ENCODE assay signal across 9 cellular contexts in the genomic region with DNA sequence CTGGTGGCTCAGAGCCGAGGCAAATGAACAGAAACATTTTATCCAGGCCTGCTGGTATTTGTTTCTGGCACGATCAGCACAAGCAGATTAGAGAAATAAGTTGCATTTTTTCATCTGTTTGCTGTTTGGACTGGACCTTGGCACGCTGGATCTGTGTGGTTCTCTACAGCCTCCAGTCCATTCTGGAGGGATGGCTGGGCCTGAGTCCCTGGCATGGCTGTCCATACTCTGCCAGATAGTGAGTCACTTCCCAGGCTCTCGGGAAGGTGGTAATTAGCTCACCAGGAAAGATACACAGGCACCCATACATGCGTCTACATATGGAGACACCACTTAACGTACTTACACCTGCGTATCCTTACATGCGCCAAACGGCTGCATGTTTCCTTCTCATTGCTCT.
A peak's percentile ranks its signal among the peaks of the same experiment; 100 is the strongest.
DNase-seq lines count a peak whose midpoint lies in the region; ATAC-seq and TF ChIP-seq lines count a peak whose summit lies in the region.
"Had no signal": no experiment of that assay in that cellular context is flagged by ENCODE, and none has a peak within 500 bp of the region (broad histone marks: within the 10 kb centered on the region; RNA-seq: fewer than 3 reads in every experiment).

No MANE protein-coding gene starts in this region.

- no peak overlapping the region for H3K9ac ChIP-seq in HCT116 (ENCODE audit: low read length)

- CTCF ChIA-PET in HCT116 (lab: Charles Lee) = no interaction called here

- TF ChIP-seq RAD21 in HCT116 (IDR thresholded peaks at IDR 0.05; ENCODE audit: low read depth) = no peak

- no peak for DNase-seq in HCT116 (ENCODE audit: low read depth, low spot score)
- DNase-seq in astrocyte of the cerebellum (ENCODE audit: low read depth) = peak; percentile 70
- DNase-seq in left ventricle myocardium inferior = no peak
- peak; percentile 57 for DNase-seq in stromal cell of bone marrow (ENCODE audit: low read depth)
- DNase-seq in occipital lobe (lab: John Stamatoyannopoulos, UW) = no peak
- no peak for DNase-seq in NCI-H510A treated with DMSO at 0.1 percent for 48 hours (lab: John Stamatoyannopoulos, UW)
- no peak for DNase-seq in NCI-H2107 (lab: John Stamatoyannopoulos, UW)
- DNase-seq: activated gamma-delta T cell treated with Interleukin-2 at 50 U/mL for 16 hours had no signal

- RAD21 ChIA-PET in HCT116 (lab: Charles Lee; ENCODE audit: low non-redundant PET in 1 of 2, low total read pairs in 2 of 2, uncharacterized antibody in 2 of 2, unreplicated experiment in 2 of 2) = no interaction called here

- TF ChIP-seq CTCF in HCT116 (IDR thresholded peaks at IDR 0.05 in 2 of 3, conservative IDR thresholded peaks at IDR 0.05 in 1 of 3; ENCODE audit: borderline replicate concordance in 1 of 3, insufficient read depth in 1 of 3, low read depth in 2 of 3, low read length in 2 of 3) = no peak
- no peak for TF ChIP-seq CTCF in astrocyte of the cerebellum (IDR thresholded peaks at IDR 0.05; ENCODE audit: low read depth, low read length, missing control alignments)
- TF ChIP-seq CTCF in left ventricle myocardium inferior (IDR thresholded peaks at IDR 0.05; ENCODE audit: borderline replicate concordance) = no peak

- intact Hi-C loops in HCT116 (cut with micrococcal nuclease) (no loop called here), left ventricle myocardium inferior (cut with micrococcal nuclease) (no loop called here)

- peak overlapping the region; percentile 36 for H3K4me2 ChIP-seq in HCT116 (ENCODE audit: low read length)

- H3K27ac ChIP-seq in HCT116 (ENCODE audit: low read depth, low read length) = no peak overlapping the region
- H3K27ac ChIP-seq in left ventricle myocardium inferior (replicated peaks) = peak overlapping the region; percentile 27

- H3K36me3 ChIP-seq in HCT116 (ENCODE audit: control insufficient read depth in 1 of 2, insufficient read depth in 2 of 2, low read length in 2 of 2) = no peaks in the 10 kb centered on the region
- H3K36me3 ChIP-seq in left ventricle myocardium inferior = no peaks in the 10 kb centered on the region

- no peaks in the 10 kb centered on the region for H3K9me2 ChIP-seq in HCT116 (ENCODE audit: insufficient read depth)

- H2AFZ ChIP-seq in HCT116 (ENCODE audit: low read depth, low read length, poor library complexity, severe bottlenecking) = peak overlapping the region; percentile 1

- peaks cover 0 to 37% of the 10 kb centered on the region in 2 experiments; a peak in 3 of 4 replicates for H3K4me1 ChIP-seq in HCT116 (ENCODE audit: control insufficient read depth in 1 of 2, insufficient read depth in 2 of 2, low read length in 2 of 2)
- peaks cover 10% of the 10 kb centered on the region for H3K4me1 ChIP-seq in left ventricle myocardium inferior

- H4K20me1 ChIP-seq in HCT116 (ENCODE audit: insufficient read depth) = no peaks in the 10 kb centered on the region

- H3K9me3 ChIP-seq in HCT116 (ENCODE audit: control insufficient read depth in 1 of 2, insufficient read depth in 1 of 2, low read depth in 1 of 2, low read length in 2 of 2) = no peaks in the 10 kb centered on the region
- H3K9me3 ChIP-seq in left ventricle myocardium inferior (replicated peaks) = no peaks in the 10 kb centered on the region

- H3K27me3 ChIP-seq in HCT116 (ENCODE audit: insufficient read depth, low read length) = no peaks in the 10 kb centered on the region
- no peaks in the 10 kb centered on the region for H3K27me3 ChIP-seq in left ventricle myocardium inferior (ENCODE audit: low read depth)

- ATAC-seq in HCT116 = peak; percentile 49
- no peak for ATAC-seq in HG02798 (IDR thresholded peaks at IDR 0.05; ENCODE audit: poor library complexity, unreplicated experiment)

- in situ Hi-C loops in astrocyte of the cerebellum (cut with HindIII; ENCODE audit: low sequenced_read_pairs) = no loop called here

- no peak overlapping the region for H3K4me3 ChIP-seq in HCT116 (replicated peaks in 1 of 2; ENCODE audit: low read depth in 1 of 2, low read length in 2 of 2)
- no peak overlapping the region for H3K4me3 ChIP-seq in astrocyte of the cerebellum (ENCODE audit: low read depth, low read length)
- no peak overlapping the region for H3K4me3 ChIP-seq in left ventricle myocardium inferior

- POLR2A ChIA-PET in HCT116 (lab: Charles Lee) = no interaction called here

- BruUV-seq in HCT116 (replicated peaks; lab: Mats Ljungman, UMichigan) = no TSS peak

- no peaks in the 10 kb centered on the region for H3K79me2 ChIP-seq in HCT116 (ENCODE audit: insufficient read depth, low read length)

- TF ChIP-seq POLR2A in HCT116 (IDR thresholded peaks at IDR 0.05; ENCODE audit: borderline replicate concordance, extremely low read depth, insufficient read depth, insufficient read length) = no peak

TF ChIP-seq in HCT116, 20 proteins besides CTCF, POLR2A, EP300 and RAD21:
- no peak for TF ChIP-seq CBX3 (IDR thresholded peaks at IDR 0.05; ENCODE audit: low read depth)
- no peak for TF ChIP-seq YY1 (IDR thresholded peaks at IDR 0.05; ENCODE audit: extremely low read depth, insufficient replicate concordance, low read depth, low read length)
- TF ChIP-seq, protein P1, sequence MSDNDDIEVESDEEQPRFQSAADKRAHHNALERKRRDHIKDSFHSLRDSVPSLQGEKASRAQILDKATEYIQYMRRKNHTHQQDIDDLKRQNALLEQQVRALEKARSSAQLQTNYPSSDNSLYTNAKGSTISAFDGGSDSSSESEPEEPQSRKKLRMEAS (IDR thresholded peaks at IDR 0.05) = no peak

Comparison
In these comparisons a context has a peak if more than half of its experiments do, and no peak if none do; other contexts are left out.
1. DNase-seq: peak in astrocyte of the cerebellum (single experiment) and stromal cell of bone marrow (single experiment); none in HCT116 (single experiment), left ventricle myocardium inferior (single experiment), occipital lobe (single experiment), NCI-H510A treated with DMSO at 0.1 percent for 48 hours (single experiment) and NCI-H2107 (single experiment).